Comparison of ENCODE assay signal across 13 cellular contexts in the genomic region with DNA sequence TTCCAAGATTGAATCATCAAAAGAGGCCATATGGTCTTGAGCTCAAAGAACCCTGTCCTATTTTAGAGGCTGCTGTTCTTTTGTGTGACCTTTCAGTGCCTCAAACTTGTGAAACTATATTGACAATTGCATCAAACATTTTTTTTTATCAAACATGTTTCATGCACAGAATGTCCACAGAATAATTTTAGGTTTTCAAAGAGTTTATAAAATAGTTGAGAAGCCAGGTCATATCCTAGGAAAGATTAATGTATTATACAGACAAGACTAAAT.
DNase-seq lines count a peak whose midpoint lies in the region; ATAC-seq and TF ChIP-seq lines count a peak whose summit lies in the region.
"Had no signal": no experiment of that assay in that cellular context is flagged by ENCODE, and none has a peak within 500 bp of the region (broad histone marks: within the 10 kb centered on the region; RNA-seq: fewer than 3 reads in every experiment).

No MANE protein-coding gene starts in this region.

- H3K9me3 Mint-ChIP-seq in activated T-cell treated with anti-CD3 and anti-CD28 coated beads, Interleukin-2, amount 50 U/mL, for 4 hours: no peaks in the 10 kb centered on the region

- peaks cover 62% of the 10 kb centered on the region for H3K36me3 Mint-ChIP-seq in activated T-cell treated with anti-CD3 and anti-CD28 coated beads, Interleukin-2, amount 50 U/mL, for 4 hours (ENCODE audit: insufficient read depth)

- no peak for TF ChIP-seq CTCF in OCI-LY3 (IDR thresholded peaks at IDR 0.05; ENCODE audit: low read depth, low read length)
- no peak for TF ChIP-seq CTCF in sigmoid colon (IDR thresholded peaks at IDR 0.05)

- H3K4me1 Mint-ChIP-seq in activated T-cell treated with anti-CD3 and anti-CD28 coated beads, Interleukin-2, amount 50 U/mL, for 4 hours (ENCODE audit: low read depth): peaks cover 55% of the 10 kb centered on the region

- H3K4me1 ChIP-seq in OCI-LY3 (ENCODE audit: low read length): peaks cover 52% of the 10 kb centered on the region
- peaks cover 0 to 47% (median 36%) of the 10 kb centered on the region in 4 donors for H3K4me1 ChIP-seq in sigmoid colon
- H3K4me1 ChIP-seq in Karpas-422 (ENCODE audit: low read length): peaks cover 8% of the 10 kb centered on the region
- H3K4me1 ChIP-seq: BLaER1 had no signal

- no peaks in the 10 kb centered on the region for H3K9me2 ChIP-seq in Karpas-422 (replicated peaks; ENCODE audit: insufficient read depth, low read length)

- peak; percentile 24 to 26 for ATAC-seq in activated T-cell treated with anti-CD3 and anti-CD28 coated beads, Interleukin-2, amount 50 U/mL, for 4 hours
- ATAC-seq in GM21717 (IDR thresholded peaks at IDR 0.05; ENCODE audit: unreplicated experiment) (peak; percentile 3), HG03135 (IDR thresholded peaks at IDR 0.05; ENCODE audit: unreplicated experiment) (no peak)

- H3K27me3 ChIP-seq in OCI-LY3 (ENCODE audit: low read depth, low read length): no peaks in the 10 kb centered on the region
- H3K27me3 ChIP-seq in sigmoid colon: no peaks in the 10 kb centered on the region
- no peaks in the 10 kb centered on the region for H3K27me3 ChIP-seq in Karpas-422 (ENCODE audit: low read length)
- H3K27me3 ChIP-seq: BLaER1, foreskin keratinocyte had no signal

- H3K4me3 ChIP-seq in OCI-LY3 (ENCODE audit: low read length) (peak overlapping the region; percentile 4; the same call in 1 of the 2 replicates), sigmoid colon (no peak overlapping the region), Karpas-422 (ENCODE audit: low read length) (no peak overlapping the region)
- H3K4me3 ChIP-seq: BLaER1, left ventricle myocardium inferior had no signal

- H3K4me2 ChIP-seq in OCI-LY3 (ENCODE audit: low read length) (peak overlapping the region; percentile 72), Karpas-422 (ENCODE audit: low read depth, low read length, poor library complexity, severe bottlenecking) (no peak overlapping the region)
- H3K4me2 ChIP-seq: BLaER1 had no signal

- H2AFZ ChIP-seq in OCI-LY3 (ENCODE audit: low read depth, low read length) (no peak overlapping the region), Karpas-422 (ENCODE audit: low read length) (no peak overlapping the region)

- H4K20me1 ChIP-seq in OCI-LY3 (ENCODE audit: insufficient read depth, low read length) (peaks cover 9% of the 10 kb centered on the region), Karpas-422 (ENCODE audit: insufficient read depth, low read depth, low read length) (no peaks in the 10 kb centered on the region)

- no peaks in the 10 kb centered on the region for H3K9me3 ChIP-seq in OCI-LY3 (ENCODE audit: insufficient read depth, low read length)
- H3K9me3 ChIP-seq in sigmoid colon: no peaks in the 10 kb centered on the region
- H3K9me3 ChIP-seq in Karpas-422 (ENCODE audit: low read length): no peaks in the 10 kb centered on the region
- H3K9me3 ChIP-seq: BLaER1, left ventricle myocardium inferior had no signal

- TF ChIP-seq EP300 in sigmoid colon (IDR thresholded peaks at IDR 0.05): no peak

- H3K79me2 ChIP-seq in OCI-LY3 (ENCODE audit: low read length) (peaks cover 72% of the 10 kb centered on the region), Karpas-422 (ENCODE audit: low read length) (peaks cover 78% of the 10 kb centered on the region)

- H3K4me3 Mint-ChIP-seq in activated T-cell treated with anti-CD3 and anti-CD28 coated beads, Interleukin-2, amount 50 U/mL, for 4 hours: no peak overlapping the region

- H3K27me3 Mint-ChIP-seq in activated T-cell treated with anti-CD3 and anti-CD28 coated beads, Interleukin-2, amount 50 U/mL, for 4 hours (ENCODE audit: low read depth): no peaks in the 10 kb centered on the region

- H3K27ac ChIP-seq in OCI-LY3 (ENCODE audit: low read length) (peak overlapping the region; percentile 74), sigmoid colon (peak overlapping the region in 3 of 4 donors; percentile 61 to 82 (median 69)), Karpas-422 (ENCODE audit: low read length) (no peak overlapping the region)
- H3K27ac ChIP-seq: BLaER1 had no signal

- intact Hi-C loops in sigmoid colon (cut with DNase I): loop anchor here (5.0 kb wide), 1 partner anchor 52 kb away; no protein-coding TSS in a partner anchor

- H3K36me3 ChIP-seq in OCI-LY3 (replicated peaks; ENCODE audit: low read depth, low read length): peaks cover 3% of the 10 kb centered on the region
- peaks cover 0 to 5% (median 2%) of the 10 kb centered on the region in 4 donors for H3K36me3 ChIP-seq in sigmoid colon
- no peaks in the 10 kb centered on the region for H3K36me3 ChIP-seq in Karpas-422 (ENCODE audit: insufficient read depth, low read length)

- H3K9ac ChIP-seq in OCI-LY3 (ENCODE audit: low read length): peak overlapping the region; percentile 19; the same call in 1 of the 2 replicates
- no peak overlapping the region for H3K9ac ChIP-seq in Karpas-422 (ENCODE audit: low read length)
- H3K9ac ChIP-seq: BLaER1 had no signal

- no peak for TF ChIP-seq POLR2A in sigmoid colon (IDR thresholded peaks at IDR 0.05)

- no peak for DNase-seq in activated T-cell treated with anti-CD3 and anti-CD28 coated beads, Interleukin-2, amount 50 U/mL, for 4 hours
- no peak for DNase-seq in activated T-cell treated with anti-CD3 and anti-CD28 coated beads, Interleukin-2, amount 50 U/mL, for 48 hours
- DNase-seq in sigmoid colon (no peak), Karpas-422 (no peak), NCI-H524 treated with DMSO at 0.1 percent for 48 hours (lab: John Stamatoyannopoulos, UW) (no peak)
- DNase-seq: foreskin keratinocyte, left ventricle myocardium inferior, T-helper 9 cell, trophoblast cell had no signal
